Comparison of ENCODE assay signal across 37 cellular contexts in genomic region chr2:8288206-8288605, GRCh38.
DNase-seq lines count a peak whose midpoint lies in the region; ATAC-seq, FAIRE-seq and TF ChIP-seq lines count a peak whose summit lies in the region.
"Had no signal": no experiment of that assay in that cellular context is flagged by ENCODE, and none has a peak within 500 bp of the region (broad histone marks: within the 10 kb centered on the region; RNA-seq: fewer than 3 reads in every experiment).

No MANE protein-coding gene starts in this region.

- TF ChIP-seq CTCF in liver (IDR thresholded peaks at IDR 0.05; ENCODE audit: low read depth, low read length, missing input control) (no peak), HepG2 (CRISPR knock-in tag; IDR thresholded peaks at IDR 0.05) (no peak), right lobe of liver (IDR thresholded peaks at IDR 0.05) (no peak)

- CTCF ChIA-PET in HepG2 (lab: Yijun Ruan, JAX; ENCODE audit: low intra/inter-chr PET ratio, low total read pairs): no interaction called here

- no peak overlapping the region for H2AFZ ChIP-seq in HepG2 (ENCODE audit: low read length)

- peak overlapping the region in 1 of 2 donors; percentile 11 for H3K27ac ChIP-seq in liver (ENCODE audit: low read depth in 1 of 2, low read length in 2 of 2)
- H3K27ac ChIP-seq in HepG2 (ENCODE audit: extremely low read length, insufficient read depth, low read length): no peak overlapping the region
- H3K27ac ChIP-seq in right lobe of liver: peak overlapping the region in 2 of 3 donors; percentile 42 to 62
- H3K27ac ChIP-seq: 22Rv1; A549; BLaER1; BLaER1 treated with 17β-estradiol and CSF1 and Interleukin-3, amounts not matched to agents 10 nM and 100 nM; C4-2B had no signal

- H3K9me3 Mint-ChIP-seq in dendritic cell treated with granulocyte-macrophage colony-stimulating factor and Interleukin-4, amounts not matched to agents 40 ng/mL and 50 ng/mL, for 4 days: peaks cover 7% of the 10 kb centered on the region
- H3K9me3 Mint-ChIP-seq: CD4-positive, alpha-beta T cell; CD8-positive, alpha-beta memory T cell; CD8-positive, alpha-beta T cell had no signal

- no peaks in the 10 kb centered on the region for H3K36me3 ChIP-seq in liver (ENCODE audit: control insufficient read depth in 4 of 4, insufficient read depth in 3 of 4, low read depth in 1 of 4, low read length in 3 of 4)
- no peaks in the 10 kb centered on the region for H3K36me3 ChIP-seq in HepG2 (replicated peaks in 1 of 2; ENCODE audit: control insufficient read depth in 1 of 2, insufficient read depth in 2 of 2, low read length in 2 of 2)
- H3K36me3 ChIP-seq in right lobe of liver: no peaks in the 10 kb centered on the region
- H3K36me3 ChIP-seq: BE2C; BLaER1; BLaER1 treated with 17β-estradiol and CSF1 and Interleukin-3, amounts not matched to agents 10 nM and 100 nM had no signal

- TF ChIP-seq POLR2A in HepG2 (IDR thresholded peaks at IDR 0.05; ENCODE audit: insufficient read depth in 1 of 2, low read depth in 2 of 2, low read length in 2 of 2) (no peak), right lobe of liver (IDR thresholded peaks at IDR 0.05) (no peak)

- POLR2A ChIA-PET in HepG2 (lab: Yijun Ruan, JAX): no interaction called here

- no peak overlapping the region for H3K4me3 Mint-ChIP-seq in dendritic cell treated with granulocyte-macrophage colony-stimulating factor and Interleukin-4, amounts not matched to agents 40 ng/mL and 50 ng/mL, for 4 days
- H3K4me3 Mint-ChIP-seq: B cell; CD14-positive monocyte; CD4-positive, alpha-beta memory T cell; CD4-positive, alpha-beta T cell; CD4-positive, CD25-positive, alpha-beta regulatory T cell; CD8-positive, alpha-beta memory T cell; CD8-positive, alpha-beta T cell had no signal

- no peak overlapping the region for H3K4me2 ChIP-seq in HepG2 (ENCODE audit: low read depth, low read length)
- H3K4me2 ChIP-seq: A549; BLaER1; BLaER1 treated with 17β-estradiol and CSF1 and Interleukin-3, amounts not matched to agents 10 nM and 100 nM had no signal

- TF ChIP-seq RAD21 in liver (IDR thresholded peaks at IDR 0.05) (peak; percentile 68 to 74), HepG2 (CRISPR knock-in tag; IDR thresholded peaks at IDR 0.05) (no peak)

- H3K27ac Mint-ChIP-seq in dendritic cell treated with granulocyte-macrophage colony-stimulating factor and Interleukin-4, amounts not matched to agents 40 ng/mL and 50 ng/mL, for 4 days: peak overlapping the region; percentile 2
- H3K27ac Mint-ChIP-seq: B cell; CD14-positive monocyte; CD4-positive, alpha-beta T cell; CD4-positive, CD25-positive, alpha-beta regulatory T cell; CD8-positive, alpha-beta T cell had no signal

- H3K27me3 Mint-ChIP-seq in dendritic cell treated with granulocyte-macrophage colony-stimulating factor and Interleukin-4, amounts not matched to agents 40 ng/mL and 50 ng/mL, for 4 days: no peaks in the 10 kb centered on the region
- H3K27me3 Mint-ChIP-seq: CD4-positive, alpha-beta memory T cell; CD4-positive, alpha-beta T cell had no signal

- BruUV-seq in HepG2 (replicated peaks; lab: Mats Ljungman, UMichigan): no TSS peak

- TF ChIP-seq EP300 in HepG2 (IDR thresholded peaks at IDR 0.05; ENCODE audit: low read depth in 2 of 2, low read length in 2 of 2) (no peak), HepG2 (CRISPR knock-in tag; IDR thresholded peaks at IDR 0.05; ENCODE audit: borderline replicate concordance) (no peak)

- H3K9ac ChIP-seq in liver (ENCODE audit: low read depth in 1 of 2, low read length in 2 of 2) (peak overlapping the region in 1 of 2 donors; percentile 18), HepG2 (ENCODE audit: insufficient read depth, low read depth, low read length) (no peak overlapping the region)
- H3K9ac ChIP-seq: BLaER1; BLaER1 treated with 17β-estradiol and CSF1 and Interleukin-3, amounts not matched to agents 10 nM and 100 nM had no signal

- H3K4me1 ChIP-seq in liver (ENCODE audit: control insufficient read depth in 4 of 4, insufficient read depth in 4 of 4, low read length in 3 of 4) (peaks cover 5 to 10% (median 8%) of the 10 kb centered on the region in 4 donors), HepG2 (ENCODE audit: insufficient read depth, low read length) (peaks cover 9% of the 10 kb centered on the region), right lobe of liver (peaks cover 0 to 15% (median 5%) of the 10 kb centered on the region in 4 donors)
- H3K4me1 ChIP-seq: A549 had no signal

- H3K4me3 ChIP-seq in liver (ENCODE audit: low read depth in 1 of 3, low read length in 3 of 3) (no peak overlapping the region), HepG2 (replicated peaks in 1 of 3; ENCODE audit: insufficient read depth in 1 of 3, low read depth in 2 of 3, low read length in 3 of 3) (no peak overlapping the region), right lobe of liver (no peak overlapping the region)
- H3K4me3 ChIP-seq: A549; BLaER1; BLaER1 treated with 17β-estradiol and CSF1 and Interleukin-3, amounts not matched to agents 10 nM and 100 nM had no signal

- H3K27me3 ChIP-seq in liver (ENCODE audit: control insufficient read depth in 4 of 4, insufficient read depth in 4 of 4, low read length in 3 of 4): no peaks in the 10 kb centered on the region
- 0 out of 5 replicates have a peak, but pooled peaks cover 0 to 2% of the 10 kb centered on the region in 2 experiments for H3K27me3 ChIP-seq in HepG2 (ENCODE audit: control insufficient read depth in 1 of 2, insufficient read depth in 2 of 2, low read length in 2 of 2)
- H3K27me3 ChIP-seq in right lobe of liver: no peaks in the 10 kb centered on the region
- H3K27me3 ChIP-seq: BE2C had no signal

- ATAC-seq in HepG2 (no peak), left lobe of liver (peak; percentile 79), right lobe of liver (peak; percentile 75 to 88 (median 76)), GM18868 (IDR thresholded peaks at IDR 0.05; ENCODE audit: unreplicated experiment) (no peak)
- ATAC-seq: A549; CD8-positive, alpha-beta T cell had no signal

- peaks cover 11% of the 10 kb centered on the region for H3K4me1 Mint-ChIP-seq in dendritic cell treated with granulocyte-macrophage colony-stimulating factor and Interleukin-4, amounts not matched to agents 40 ng/mL and 50 ng/mL, for 4 days (ENCODE audit: low read depth)
- H3K4me1 Mint-ChIP-seq: B cell had no signal

- in situ Hi-C loops in HepG2 (cut with HindIII; ENCODE audit: extremely low pct_ligation_motif_present, low pct_unique_long_range_greater_than_20kb): no loop called here

- H4K20me1 ChIP-seq in HepG2 (ENCODE audit: insufficient read depth, low read length): no peaks in the 10 kb centered on the region
- H4K20me1 ChIP-seq: BLaER1; BLaER1 treated with 17β-estradiol and CSF1 and Interleukin-3, amounts not matched to agents 10 nM and 100 nM had no signal

- no peaks in the 10 kb centered on the region for H3K79me2 ChIP-seq in HepG2 (ENCODE audit: insufficient read depth, low read length)

- no peaks in the 10 kb centered on the region for H3K36me3 Mint-ChIP-seq in dendritic cell treated with granulocyte-macrophage colony-stimulating factor and Interleukin-4, amounts not matched to agents 40 ng/mL and 50 ng/mL, for 4 days (ENCODE audit: low read depth)
- H3K36me3 Mint-ChIP-seq: CD4-positive, alpha-beta memory T cell; CD8-positive, alpha-beta T cell had no signal

- WGBS in liver: 24% methylated on average over 2 of the region's 2 CpGs
- 2% methylated on average over 2 of the region's 2 CpGs for WGBS in HepG2 (ENCODE audit: low lambda C conversion rate)
- WGBS in right lobe of liver (ENCODE audit: insufficient coverage, low coverage, low lambda C conversion rate, missing lambda C conversion rate): 17% methylated on average over 2 of the region's 2 CpGs

- intact Hi-C loops in HepG2 (cut with micrococcal nuclease; ENCODE audit: unreplicated experiment): no loop called here
- intact Hi-C loops in dendritic cell treated with granulocyte-macrophage colony-stimulating factor and Interleukin-4, amounts not matched to agents 40 ng/mL and 50 ng/mL, for 4 days (cut with micrococcal nuclease): no loop called here
- intact Hi-C loops in right lobe of liver (cut with DNase I): no loop called here

- H3K9me3 ChIP-seq in liver (ENCODE audit: control insufficient read depth in 4 of 4, low read length in 3 of 4): no peaks in the 10 kb centered on the region
- no peaks in the 10 kb centered on the region for H3K9me3 ChIP-seq in HepG2 (ENCODE audit: low read length)
- no peaks in the 10 kb centered on the region for H3K9me3 ChIP-seq in right lobe of liver
- H3K9me3 ChIP-seq: A549, BE2C, Caco-2 had no signal

- FAIRE-seq in HepG2 (lab: Jason Lieb, UNC) (no peak), RCC 7860 (lab: Jason Lieb, UNC) (no peak)
- FAIRE-seq: A204.1, A549, D721Med had no signal

- no peak for DNase-seq in HepG2 (ENCODE audit: low spot score)
- DNase-seq in left lobe of liver (ENCODE audit: low spot score): no peak
- DNase-seq in right lobe of liver: no peak
- no peak for DNase-seq in foreskin melanocyte
- DNase-seq in RCC 7860 (ENCODE audit: low spot score): no peak
- DNase-seq: 8988T; ACHN; AML-193; BE2C; C1 segment of cervical spinal cord; Caco-2; Calu3; CD4-positive, alpha-beta memory T cell; CD4-positive, alpha-beta T cell; CD4-positive, CD25-positive, alpha-beta regulatory T cell; CD8-positive, alpha-beta memory T cell; CD8-positive, alpha-beta T cell; COR-L47; DMS 273 treated with DMSO at 0.1 percent for 48 hours; DMS153; DMS53; DMS79; DMS79 treated with DMSO at 0.1 percent for 48 hours; DND-41; EL had no signal

TF ChIP-seq in liver, 16 proteins besides CTCF, POLR2A, EP300 and RAD21 (continues in another document):
- TF ChIP-seq GABPA (IDR thresholded peaks at IDR 0.05 in 1 of 2, conservative IDR thresholded peaks at IDR 0.05 in 1 of 2): no peak
- TF ChIP-seq NR2F2 (IDR thresholded peaks at IDR 0.05): no peak
- peak; percentile 77 for TF ChIP-seq SP1 (IDR thresholded peaks at IDR 0.05)
- peak; percentile 87 to 92 for TF ChIP-seq HNF4A (conservative IDR thresholded peaks at IDR 0.05)
- TF ChIP-seq EGR1 (IDR thresholded peaks at IDR 0.05; ENCODE audit: low read depth in 2 of 2): peak in 1 of 2 donors; percentile 55
- peak; percentile 94 for TF ChIP-seq FOXA2 (IDR thresholded peaks at IDR 0.05)
- peak; percentile 39 for TF ChIP-seq YY1 (IDR thresholded peaks at IDR 0.05)

TF ChIP-seq in HepG2, 621 proteins besides CTCF, POLR2A, EP300 and RAD21 (continues in another document):
- TF ChIP-seq SIN3A (IDR thresholded peaks at IDR 0.05; ENCODE audit: borderline replicate concordance, low read depth, low read length) (no peak), JUNB (CRISPR knock-in tag; IDR thresholded peaks at IDR 0.05; ENCODE audit: borderline replicate concordance) (no peak)

Comparison
In these comparisons a context has a peak if more than half of its experiments do, and no peak if none do; other contexts are left out.
1. ATAC-seq: peak in left lobe of liver (single experiment) and right lobe of liver (4 of 4); none in HepG2 (single experiment) and GM18868 (single experiment).